8 cellular contexts compared by ENCODE assay signal in genomic region chr10:99328579-99329237, GRCh38. TPM values are rescaled to one million over a fixed set of nuclear protein-coding genes. Genes with fewer than 3 reads are reported as not detected.
A peak's percentile ranks its signal among the peaks of the same experiment; 100 is the strongest.
DNase-seq lines count a peak whose midpoint lies in the region; ATAC-seq and TF ChIP-seq lines count a peak whose summit lies in the region.

No MANE protein-coding gene starts in this region.

- peak overlapping the region; percentile 78 for H3K4me2 ChIP-seq in neural cell (ENCODE audit: low read length)

- H3K4me3 ChIP-seq in dorsolateral prefrontal cortex (peak overlapping the region; percentile 29 to 77 (median 66)), neural cell (ENCODE audit: low read length) (peak overlapping the region; percentile 96)

- TF ChIP-seq CTCF in AG09319 (IDR thresholded peaks at IDR 0.05; ENCODE audit: low read depth, low read length) (peak; percentile 3; the same call in 1 of the 2 replicates), dorsolateral prefrontal cortex (IDR thresholded peaks at IDR 0.05 in 54 of 56, conservative IDR thresholded peaks at IDR 0.05 in 2 of 56; ENCODE audit: low read depth in 1 of 56, partially characterized antibody in 56 of 56) (peak in 1 of 56 donors; percentile 13), neural cell (IDR thresholded peaks at IDR 0.05; ENCODE audit: poor library complexity, severe bottlenecking) (no peak)

- H3F3A ChIP-seq in neural cell (ENCODE audit: insufficient read depth, low read length, poor library complexity, severe bottlenecking), result peaks cover 5% of the 10 kb centered on the region

- intact Hi-C loops in dorsolateral prefrontal cortex (cut with DNase I), result no loop called here

- H3K9ac ChIP-seq in neural cell (ENCODE audit: low read length), result peak overlapping the region; percentile 72

- H3K9me3 ChIP-seq in neural cell (ENCODE audit: low read length), result no peaks in the 10 kb centered on the region

- peak overlapping the region; percentile 60 for H2AFZ ChIP-seq in neural cell (ENCODE audit: low read depth, low read length)

- H3K27me3 ChIP-seq in dorsolateral prefrontal cortex (peaks cover 0 to 44% (median 10%) of the 10 kb centered on the region in 45 donors), neural cell (ENCODE audit: insufficient read depth, low read depth, low read length) (peaks cover 34% of the 10 kb centered on the region)

- H3K79me2 ChIP-seq in neural cell (replicated peaks; ENCODE audit: insufficient read depth, low read length), result no peaks in the 10 kb centered on the region

- H3K36me3 ChIP-seq in neural cell (ENCODE audit: insufficient read depth, low read length), result no peaks in the 10 kb centered on the region

- ATAC-seq in HG03159 (IDR thresholded peaks at IDR 0.05; ENCODE audit: unreplicated experiment) (peak; percentile 7), GM19452 (IDR thresholded peaks at IDR 0.05; ENCODE audit: unreplicated experiment) (no peak), GM21723 (IDR thresholded peaks at IDR 0.05; ENCODE audit: unreplicated experiment) (no peak)

- no peaks in the 10 kb centered on the region for H3K9me2 ChIP-seq in neural cell (ENCODE audit: insufficient read depth, low read length)

- TF ChIP-seq EP300 in neural cell (conservative IDR thresholded peaks at IDR 0.05; ENCODE audit: poor library complexity, severe bottlenecking), result no peak

- H4K20me1 ChIP-seq in neural cell (ENCODE audit: insufficient read depth), result no peaks in the 10 kb centered on the region

- H3K27ac ChIP-seq in dorsolateral prefrontal cortex, result peak overlapping the region in 44 of 59 donors; percentile 2 to 91 (median 79)
- H3K27ac ChIP-seq in neural cell (ENCODE audit: low read length), result peak overlapping the region; percentile 31

- no peak for DNase-seq in AG09319 (ENCODE audit: extremely low read depth, low read depth)
- peak in 5 of 10 donors; percentile 41 to 73 (median 57) for DNase-seq in dorsolateral prefrontal cortex
- no peak for DNase-seq in SHP77 (lab: John Stamatoyannopoulos, UW)
- no peak for DNase-seq in activated CD4-positive, alpha-beta T cell treated with anti-CD3 and anti-CD28 coated beads for 4 hours

- no peak for TF ChIP-seq RAD21 in neural cell (conservative IDR thresholded peaks at IDR 0.05)

TF ChIP-seq in neural cell, 6 proteins besides CTCF, POLR2A, EP300 and RAD21:
- TF ChIP-seq SMC3 (conservative IDR thresholded peaks at IDR 0.05; ENCODE audit: poor library complexity) (no peak), TAF1 (IDR thresholded peaks at IDR 0.05; ENCODE audit: low read depth) (no peak)

RNA-seq across cellular contexts. Expression of gene CNNM1, which starts 0.4 kb away (rescaled TPM):
- total RNA-seq in dorsolateral prefrontal cortex, result 10 to 100 TPM; 11.7 to 66.4 (median 38.9) TPM
- 1.3 and 1.5 TPM in 2 replicates for polyA plus RNA-seq in neural cell
- 3.9 and 4.9 TPM in 2 replicates for polyA minus RNA-seq in neural cell
